In genomic region chr17:45963889-45964288, GRCh38 we compare ENCODE assay signal across 33 cellular contexts. TPM values are rescaled to one million over a fixed set of nuclear protein-coding genes. Genes with fewer than 3 reads are reported as not detected.
"Had no signal": no experiment of that assay in that cellular context is flagged by ENCODE, and none has a peak within 500 bp of the region (broad histone marks: within the 10 kb centered on the region; RNA-seq: fewer than 3 reads in every experiment).

No MANE protein-coding gene starts in this region.

- H3K4me3 ChIP-seq: esophagus muscularis mucosa, heart left ventricle, skin epidermis, vagina had no signal

- H3K27me3 ChIP-seq: esophagus muscularis mucosa, heart left ventricle, vagina had no signal

- H3K9me3 ChIP-seq: esophagus muscularis mucosa, heart left ventricle, neutrophil, vagina had no signal

- DNase-seq: activated CD4-positive, alpha-beta memory T cell treated with anti-CD3 and anti-CD28 coated beads, Interleukin-2, amount 10 ng/mL, durations not matched to agents 7 days and 5 days; activated CD4-positive, alpha-beta T cell treated with anti-CD3 and anti-CD28 coated beads, Interleukin-2, amount 10 ng/mL, durations not matched to agents 7 days and 5 days; activated CD4-positive, CD25-positive, alpha-beta regulatory T cell treated with anti-CD3 and anti-CD28 coated beads, Interleukin-2, amount 50 U/mL, for 72 hours; activated CD8-positive, alpha-beta memory T cell treated with anti-CD3 and anti-CD28 coated beads, Interleukin-2, amount 50 U/mL, for 48 hours; activated gamma-delta T cell; activated naive CD4-positive, alpha-beta T cell treated with anti-CD3 and anti-CD28 coated beads, Interleukin-2, amount 50 U/mL, for 16 hours; activated T-cell treated with anti-CD3 and anti-CD28 coated beads, Interleukin-2, amount 50 U/mL, for 24 hours; amniotic stem cell; foreskin keratinocyte; heart left ventricle; hypothalamus; immature natural killer cell; kidney; left colon; mammary epithelial cell; stimulated activated CD4-positive, alpha-beta T cell treated with anti-CD3 and anti-CD28 coated beads, Interleukin-1b, Interleukin-23, amount 100 ng/mL, for 48 hours; stimulated activated CD4-positive, alpha-beta T cell treated with anti-CD3 and anti-CD28 coated beads, Interleukin-4, amount 100 ng/mL, for 4 hours; stimulated activated CD8-positive, alpha-beta memory T cell treated with anti-CD3 and anti-CD28 coated beads, Interleukin-4, amount 100 ng/mL, for 48 hours; stimulated activated naive CD8-positive, alpha-beta T cell treated with anti-CD3 and anti-CD28 coated beads, Interleukin-15, amount 100 ng/mL, for 72 hours; WERI-Rb-1 had no signal

- H3K36me3 ChIP-seq: neutrophil, vagina, WERI-Rb-1 had no signal

- FAIRE-seq: astrocyte, kidney had no signal

- H3K27ac ChIP-seq: esophagus muscularis mucosa, foreskin keratinocyte, heart left ventricle, neutrophil, skin epidermis, vagina, WERI-Rb-1 had no signal

- H3K4me1 ChIP-seq: foreskin keratinocyte, heart left ventricle, vagina had no signal

- ATAC-seq: foreskin keratinocyte; heart left ventricle; left colon; sciatic nerve; stimulated activated memory B cell treated with anti-CD40 and anti-IgM and Interleukin-4, amounts not matched to agents 10 μg/mL and 1 μg/mL and 100 μg/mL, for 72 hours; stimulated activated naive CD8-positive, alpha-beta T cell treated with anti-CD3 and anti-CD28 coated beads, Interleukin-15, amount 100 ng/mL, for 72 hours had no signal

RNA-seq across cellular contexts. Expression of gene STH, which starts 35.2 kb away (rescaled TPM):
- total RNA-seq: activated CD4-positive, alpha-beta memory T cell treated with anti-CD3 and anti-CD28 coated beads, Interleukin-2, amount 10 ng/mL, durations not matched to agents 7 days and 5 days; activated CD4-positive, alpha-beta T cell treated with anti-CD3 and anti-CD28 coated beads, Interleukin-2, amount 10 ng/mL, durations not matched to agents 7 days and 5 days; astrocyte; esophagus muscularis mucosa; foreskin keratinocyte; kidney; left colon; liver; mammary epithelial cell; mucosa of gallbladder; osteocyte; progenitor cell of endocrine pancreas; renal cortical epithelial cell; sciatic nerve; vagina had no signal
- polyA plus RNA-seq: foreskin keratinocyte, immature natural killer cell, liver, mammary epithelial cell, thymus had no signal
